In genomic region chr21:41215856-41216408, GRCh38 we compare ENCODE assay signal across 24 cellular contexts. TPM values are rescaled to one million over a fixed set of nuclear protein-coding genes. Genes with fewer than 3 reads are reported as not detected.
A peak's percentile ranks its signal among the peaks of the same experiment; 100 is the strongest.
DNase-seq lines count a peak whose midpoint lies in the region; TF ChIP-seq lines count a peak whose summit lies in the region.
"Had no signal": no experiment of that assay in that cellular context is flagged by ENCODE, and none has a peak within 500 bp of the region (broad histone marks: within the 10 kb centered on the region; RNA-seq: fewer than 3 reads in every experiment).

No MANE protein-coding gene starts in this region.

- 84% methylated on average over 12 of the region's 12 CpGs for WGBS in urinary bladder
- WGBS in sigmoid colon, 2 donors = 61 to 84% methylated on average over 12 of the region's 12 CpGs

- H3K4me3 ChIP-seq in breast epithelium = no peak overlapping the region
- H3K4me3 ChIP-seq in urinary bladder (ENCODE audit: low read depth, low read length) = no peak overlapping the region
- no peak overlapping the region for H3K4me3 ChIP-seq in sigmoid colon
- H3K4me3 ChIP-seq: HAP-1 had no signal

- DNase-seq in MCF 10A (ENCODE audit: unreplicated experiment) (no peak), breast epithelium (ENCODE audit: low spot score in 2 of 2) (no peak), chondrocyte (ENCODE audit: low spot score) (no peak), nephron progenitor cell (no peak), AG08396 (ENCODE audit: low spot score) (no peak), sigmoid colon (no peak)
- no peak for DNase-seq in activated CD4-positive, alpha-beta T cell treated with anti-CD3 and anti-CD28 coated beads, Interleukin-2, amount 10 ng/mL, durations not matched to agents 24 days and 14 days
- DNase-seq: BE2C; CD4-positive, CD25-positive, alpha-beta regulatory T cell; DMS53; GOT3; HFFc6; KBM-7; NCI-H1092; NCI-H1417 treated with DMSO at 0.1 percent for 48 hours; NCI-H1694 treated with DMSO at 0.1 percent for 48 hours; NCI-H2081; NCI-H2227 treated with DMSO at 0.1 percent for 48 hours; NCI-H526 treated with DMSO at 0.1 percent for 48 hours; SHP77 had no signal

- H3K4me1 Mint-ChIP-seq in MCF 10A (ENCODE audit: insufficient read depth, unreplicated experiment) (peaks cover 16% of the 10 kb centered on the region), chondrocyte (ENCODE audit: low read depth) (peaks cover 77% of the 10 kb centered on the region), nephron progenitor cell (peaks cover 72% of the 10 kb centered on the region)
- H3K4me1 Mint-ChIP-seq in activated CD4-positive, alpha-beta T cell treated with anti-CD3 and anti-CD28 coated beads, Interleukin-2, amount 10 ng/mL, durations not matched to agents 24 days and 14 days = peaks cover 2% of the 10 kb centered on the region
- H3K4me1 Mint-ChIP-seq: CD4-positive, CD25-positive, alpha-beta regulatory T cell had no signal

- no peaks in the 10 kb centered on the region for H3K27me3 ChIP-seq in breast epithelium
- H3K27me3 ChIP-seq in sigmoid colon = no peaks in the 10 kb centered on the region
- H3K27me3 ChIP-seq: BE2C had no signal

- H3K27ac ChIP-seq in breast epithelium = no peak overlapping the region
- peak overlapping the region; percentile 25 for H3K27ac ChIP-seq in urinary bladder (ENCODE audit: low read depth)
- no peak overlapping the region for H3K27ac ChIP-seq in sigmoid colon
- H3K27ac ChIP-seq: 22Rv1, RWPE1 had no signal

- H3K4me1 ChIP-seq in breast epithelium = no peaks in the 10 kb centered on the region
- H3K4me1 ChIP-seq in urinary bladder (ENCODE audit: insufficient read depth) = no peaks in the 10 kb centered on the region
- H3K4me1 ChIP-seq in sigmoid colon = peaks cover 0 to 12% (median 7%) of the 10 kb centered on the region in 4 donors
- H3K4me1 ChIP-seq: BE2C, HAP-1 had no signal

- intact Hi-C loops in MCF 10A (cut with micrococcal nuclease) (no loop called here), breast epithelium (cut with DNase I; ENCODE audit: low total_unique reads) (no loop called here), sigmoid colon (cut with DNase I) (no loop called here)
- intact Hi-C loops in activated CD4-positive, alpha-beta T cell treated with anti-CD3 and anti-CD28 coated beads, Interleukin-2, amount 10 ng/mL, durations not matched to agents 24 days and 14 days (cut with micrococcal nuclease) = no loop called here

- H3K4me3 Mint-ChIP-seq in MCF 10A (ENCODE audit: unreplicated experiment) (no peak overlapping the region), chondrocyte (ENCODE audit: unreplicated experiment) (no peak overlapping the region), nephron progenitor cell (peak overlapping the region; percentile 20)
- H3K4me3 Mint-ChIP-seq in activated CD4-positive, alpha-beta T cell treated with anti-CD3 and anti-CD28 coated beads, Interleukin-2, amount 10 ng/mL, durations not matched to agents 24 days and 14 days = no peak overlapping the region
- H3K4me3 Mint-ChIP-seq: CD4-positive, CD25-positive, alpha-beta regulatory T cell; HFFc6 had no signal

- POLR2A ChIA-PET in MCF 10A (lab: Yijun Ruan, JAX) = no interaction called here

- TF ChIP-seq POLR2A in breast epithelium (IDR thresholded peaks at IDR 0.05) = no peak
- TF ChIP-seq POLR2A in sigmoid colon (IDR thresholded peaks at IDR 0.05) = no peak

- H3K9me3 ChIP-seq in breast epithelium (no peaks in the 10 kb centered on the region), sigmoid colon (no peaks in the 10 kb centered on the region)
- H3K9me3 ChIP-seq: BE2C, HAP-1 had no signal

- no peak for TF ChIP-seq EP300 in sigmoid colon (IDR thresholded peaks at IDR 0.05)

- CTCF ChIA-PET in MCF 10A (lab: Yijun Ruan, JAX) = no interaction called here

- TF ChIP-seq CTCF in MCF 10A (IDR thresholded peaks at IDR 0.05; ENCODE audit: unreplicated experiment) (no peak), breast epithelium (IDR thresholded peaks at IDR 0.05) (no peak), chondrocyte (IDR thresholded peaks at IDR 0.05) (no peak), nephron progenitor cell (IDR thresholded peaks at IDR 0.05) (no peak), sigmoid colon (IDR thresholded peaks at IDR 0.05) (no peak)

- H3K27ac Mint-ChIP-seq in MCF 10A (ENCODE audit: low read depth, unreplicated experiment) = peak overlapping the region; percentile 5
- H3K27ac Mint-ChIP-seq in chondrocyte (ENCODE audit: unreplicated experiment) = peak overlapping the region; percentile 87
- H3K27ac Mint-ChIP-seq in nephron progenitor cell = peak overlapping the region; percentile 52
- H3K27ac Mint-ChIP-seq in activated CD4-positive, alpha-beta T cell treated with anti-CD3 and anti-CD28 coated beads, Interleukin-2, amount 10 ng/mL, durations not matched to agents 24 days and 14 days = no peak overlapping the region
- H3K27ac Mint-ChIP-seq: CD4-positive, CD25-positive, alpha-beta regulatory T cell; HFFc6 had no signal

- H3K9me3 Mint-ChIP-seq in MCF 10A (ENCODE audit: unreplicated experiment) = no peaks in the 10 kb centered on the region
- no peaks in the 10 kb centered on the region for H3K9me3 Mint-ChIP-seq in chondrocyte (ENCODE audit: low read depth)
- H3K9me3 Mint-ChIP-seq in nephron progenitor cell = peaks cover 4% of the 10 kb centered on the region
- H3K9me3 Mint-ChIP-seq in activated CD4-positive, alpha-beta T cell treated with anti-CD3 and anti-CD28 coated beads, Interleukin-2, amount 10 ng/mL, durations not matched to agents 24 days and 14 days = no peaks in the 10 kb centered on the region

- no peaks in the 10 kb centered on the region for H3K36me3 Mint-ChIP-seq in MCF 10A (ENCODE audit: insufficient read depth, unreplicated experiment)
- peaks cover 6% of the 10 kb centered on the region for H3K36me3 Mint-ChIP-seq in chondrocyte (ENCODE audit: low read depth)
- H3K36me3 Mint-ChIP-seq in nephron progenitor cell (ENCODE audit: low read depth) = no peaks in the 10 kb centered on the region
- H3K36me3 Mint-ChIP-seq in activated CD4-positive, alpha-beta T cell treated with anti-CD3 and anti-CD28 coated beads, Interleukin-2, amount 10 ng/mL, durations not matched to agents 24 days and 14 days (ENCODE audit: low read depth) = no peaks in the 10 kb centered on the region
- H3K36me3 Mint-ChIP-seq: CD4-positive, CD25-positive, alpha-beta regulatory T cell had no signal

- H3K36me3 ChIP-seq in breast epithelium = no peaks in the 10 kb centered on the region
- H3K36me3 ChIP-seq in urinary bladder (ENCODE audit: insufficient read depth) = no peaks in the 10 kb centered on the region
- peaks cover 0 to under 1% (median 0%) of the 10 kb centered on the region in 4 donors for H3K36me3 ChIP-seq in sigmoid colon
- H3K36me3 ChIP-seq: BE2C, HAP-1 had no signal

- BruUV-seq in MCF 10A (replicated peaks; lab: Mats Ljungman, UMichigan) = no TSS peak

- no peaks in the 10 kb centered on the region for H3K27me3 Mint-ChIP-seq in MCF 10A (ENCODE audit: insufficient read depth, unreplicated experiment)
- H3K27me3 Mint-ChIP-seq in chondrocyte (ENCODE audit: low read depth) = no peaks in the 10 kb centered on the region
- no peaks in the 10 kb centered on the region for H3K27me3 Mint-ChIP-seq in nephron progenitor cell (ENCODE audit: low read depth, poor library complexity)
- H3K27me3 Mint-ChIP-seq in activated CD4-positive, alpha-beta T cell treated with anti-CD3 and anti-CD28 coated beads, Interleukin-2, amount 10 ng/mL, durations not matched to agents 24 days and 14 days = peaks cover 12% of the 10 kb centered on the region
- H3K27me3 Mint-ChIP-seq: CD4-positive, CD25-positive, alpha-beta regulatory T cell had no signal

RNA-seq across cellular contexts. Expression of gene BACE2, which starts 48.0 kb away (rescaled TPM):
- 21.3 and 22.0 TPM in 2 replicates for total RNA-seq in MCF 10A (2022)
- 10 to 100 TPM; 26.9 to 94.4 (median 67.5) TPM for total RNA-seq in breast epithelium
- total RNA-seq in chondrocyte = 68.0 to 78.8 TPM (median 77.9 TPM) in 3 replicates
- 81.5 TPM for total RNA-seq in urinary bladder
- polyA plus RNA-seq in urinary bladder = 51.1 TPM
- total RNA-seq in sigmoid colon = 100 to 1,000 TPM in 1 of 4 donors, 10 to 100 TPM in 3; 52.1 to 204 (median 53.1) TPM
- polyA plus RNA-seq in sigmoid colon = 10 to 100 TPM; 12.0 to 71.6 (median 13.2) TPM
- 0.28 and 1.9 TPM in 2 replicates for total RNA-seq in activated CD4-positive, alpha-beta T cell treated with anti-CD3 and anti-CD28 coated beads, Interleukin-2, amount 10 ng/mL, durations not matched to agents 24 days and 14 days
